Comparison of ENCODE assay signal across 1 cellular context in genomic region chr2:63840081-63840784, GRCh38.
TF ChIP-seq lines count a peak whose summit lies in the region.

No MANE protein-coding gene starts in this region.

TF ChIP-seq in HepG2, 621 proteins besides CTCF, POLR2A, EP300 and RAD21 (continued from another document and continues in another):
- TF ChIP-seq ZNF407 (CRISPR knock-in tag; IDR thresholded peaks at IDR 0.05; ENCODE audit: not compliant biosample characterization) (no peak), ZNF546 (CRISPR knock-in tag; conservative IDR thresholded peaks at IDR 0.05) (0 out of 2 replicates have a peak, but pooled peaks have one; percentile 37), ZNF3 (CRISPR knock-in tag; IDR thresholded peaks at IDR 0.05) (no peak), ZSCAN5A (CRISPR knock-in tag; IDR thresholded peaks at IDR 0.05; ENCODE audit: borderline replicate concordance) (peak; percentile 68; the same call in 1 of the 2 replicates), DMTF1 (CRISPR knock-in tag; IDR thresholded peaks at IDR 0.05) (peak; percentile 91; the same call in 1 of the 2 replicates), CHCHD3 (CRISPR knock-in tag; IDR thresholded peaks at IDR 0.05) (0 out of 2 replicates have a peak, but pooled peaks have one; percentile 50), ZNF503 (CRISPR knock-in tag; IDR thresholded peaks at IDR 0.05) (0 out of 2 replicates have a peak, but pooled peaks have one; percentile 40), YEATS4 (CRISPR knock-in tag; IDR thresholded peaks at IDR 0.05; ENCODE audit: borderline replicate concordance) (no peak), ZNF816 (CRISPR knock-in tag; IDR thresholded peaks at IDR 0.05; ENCODE audit: borderline replicate concordance) (0 out of 2 replicates have a peak, but pooled peaks have one; percentile 10), ARID2 (CRISPR knock-in tag; IDR thresholded peaks at IDR 0.05; ENCODE audit: borderline replicate concordance) (peak; percentile 85; the same call in 1 of the 2 replicates), WIZ (CRISPR knock-in tag; IDR thresholded peaks at IDR 0.05) (no peak), SNAI1 (CRISPR knock-in tag; IDR thresholded peaks at IDR 0.05; ENCODE audit: borderline replicate concordance) (peak; percentile 42; the same call in 1 of the 2 replicates)
- TF ChIP-seq, protein P1, sequence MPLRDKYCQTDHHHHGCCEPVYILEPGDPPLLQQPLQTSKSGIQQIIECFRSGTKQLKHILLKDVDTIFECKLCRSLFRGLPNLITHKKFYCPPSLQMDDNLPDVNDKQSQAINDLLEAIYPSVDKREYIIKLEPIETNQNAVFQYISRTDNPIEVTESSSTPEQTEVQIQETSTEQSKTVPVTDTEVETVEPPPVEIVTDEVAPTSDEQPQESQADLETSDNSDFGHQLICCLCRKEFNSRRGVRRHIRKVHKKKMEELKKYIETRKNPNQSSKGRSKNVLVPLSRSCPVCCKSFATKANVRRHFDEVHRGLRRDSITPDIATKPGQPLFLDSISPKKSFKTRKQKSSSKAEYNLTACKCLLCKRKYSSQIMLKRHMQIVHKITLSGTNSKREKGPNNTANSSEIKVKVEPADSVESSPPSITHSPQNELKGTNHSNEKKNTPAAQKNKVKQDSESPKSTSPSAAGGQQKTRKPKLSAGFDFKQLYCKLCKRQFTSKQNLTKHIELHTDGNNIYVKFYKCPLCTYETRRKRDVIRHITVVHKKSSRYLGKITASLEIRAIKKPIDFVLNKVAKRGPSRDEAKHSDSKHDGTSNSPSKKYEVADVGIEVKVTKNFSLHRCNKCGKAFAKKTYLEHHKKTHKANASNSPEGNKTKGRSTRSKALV (CRISPR knock-in tag; IDR thresholded peaks at IDR 0.05), result no peak; the same call in 1 of the 2 replicates
- TF ChIP-seq, protein P2, sequence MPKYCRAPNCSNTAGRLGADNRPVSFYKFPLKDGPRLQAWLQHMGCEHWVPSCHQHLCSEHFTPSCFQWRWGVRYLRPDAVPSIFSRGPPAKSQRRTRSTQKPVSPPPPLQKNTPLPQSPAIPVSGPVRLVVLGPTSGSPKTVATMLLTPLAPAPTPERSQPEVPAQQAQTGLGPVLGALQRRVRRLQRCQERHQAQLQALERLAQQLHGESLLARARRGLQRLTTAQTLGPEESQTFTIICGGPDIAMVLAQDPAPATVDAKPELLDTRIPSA (CRISPR knock-in tag; IDR thresholded peaks at IDR 0.05; ENCODE audit: borderline replicate concordance), result peak; percentile 20; the same call in 1 of the 2 replicates
- TF ChIP-seq, protein P3, sequence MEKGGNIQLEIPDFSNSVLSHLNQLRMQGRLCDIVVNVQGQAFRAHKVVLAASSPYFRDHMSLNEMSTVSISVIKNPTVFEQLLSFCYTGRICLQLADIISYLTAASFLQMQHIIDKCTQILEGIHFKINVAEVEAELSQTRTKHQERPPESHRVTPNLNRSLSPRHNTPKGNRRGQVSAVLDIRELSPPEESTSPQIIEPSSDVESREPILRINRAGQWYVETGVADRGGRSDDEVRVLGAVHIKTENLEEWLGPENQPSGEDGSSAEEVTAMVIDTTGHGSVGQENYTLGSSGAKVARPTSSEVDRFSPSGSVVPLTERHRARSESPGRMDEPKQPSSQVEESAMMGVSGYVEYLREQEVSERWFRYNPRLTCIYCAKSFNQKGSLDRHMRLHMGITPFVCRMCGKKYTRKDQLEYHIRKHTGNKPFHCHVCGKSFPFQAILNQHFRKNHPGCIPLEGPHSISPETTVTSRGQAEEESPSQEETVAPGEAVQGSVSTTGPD (CRISPR knock-in tag; IDR thresholded peaks at IDR 0.05), result 0 out of 2 replicates have a peak, but pooled peaks have one; percentile 33
- TF ChIP-seq, protein P4, sequence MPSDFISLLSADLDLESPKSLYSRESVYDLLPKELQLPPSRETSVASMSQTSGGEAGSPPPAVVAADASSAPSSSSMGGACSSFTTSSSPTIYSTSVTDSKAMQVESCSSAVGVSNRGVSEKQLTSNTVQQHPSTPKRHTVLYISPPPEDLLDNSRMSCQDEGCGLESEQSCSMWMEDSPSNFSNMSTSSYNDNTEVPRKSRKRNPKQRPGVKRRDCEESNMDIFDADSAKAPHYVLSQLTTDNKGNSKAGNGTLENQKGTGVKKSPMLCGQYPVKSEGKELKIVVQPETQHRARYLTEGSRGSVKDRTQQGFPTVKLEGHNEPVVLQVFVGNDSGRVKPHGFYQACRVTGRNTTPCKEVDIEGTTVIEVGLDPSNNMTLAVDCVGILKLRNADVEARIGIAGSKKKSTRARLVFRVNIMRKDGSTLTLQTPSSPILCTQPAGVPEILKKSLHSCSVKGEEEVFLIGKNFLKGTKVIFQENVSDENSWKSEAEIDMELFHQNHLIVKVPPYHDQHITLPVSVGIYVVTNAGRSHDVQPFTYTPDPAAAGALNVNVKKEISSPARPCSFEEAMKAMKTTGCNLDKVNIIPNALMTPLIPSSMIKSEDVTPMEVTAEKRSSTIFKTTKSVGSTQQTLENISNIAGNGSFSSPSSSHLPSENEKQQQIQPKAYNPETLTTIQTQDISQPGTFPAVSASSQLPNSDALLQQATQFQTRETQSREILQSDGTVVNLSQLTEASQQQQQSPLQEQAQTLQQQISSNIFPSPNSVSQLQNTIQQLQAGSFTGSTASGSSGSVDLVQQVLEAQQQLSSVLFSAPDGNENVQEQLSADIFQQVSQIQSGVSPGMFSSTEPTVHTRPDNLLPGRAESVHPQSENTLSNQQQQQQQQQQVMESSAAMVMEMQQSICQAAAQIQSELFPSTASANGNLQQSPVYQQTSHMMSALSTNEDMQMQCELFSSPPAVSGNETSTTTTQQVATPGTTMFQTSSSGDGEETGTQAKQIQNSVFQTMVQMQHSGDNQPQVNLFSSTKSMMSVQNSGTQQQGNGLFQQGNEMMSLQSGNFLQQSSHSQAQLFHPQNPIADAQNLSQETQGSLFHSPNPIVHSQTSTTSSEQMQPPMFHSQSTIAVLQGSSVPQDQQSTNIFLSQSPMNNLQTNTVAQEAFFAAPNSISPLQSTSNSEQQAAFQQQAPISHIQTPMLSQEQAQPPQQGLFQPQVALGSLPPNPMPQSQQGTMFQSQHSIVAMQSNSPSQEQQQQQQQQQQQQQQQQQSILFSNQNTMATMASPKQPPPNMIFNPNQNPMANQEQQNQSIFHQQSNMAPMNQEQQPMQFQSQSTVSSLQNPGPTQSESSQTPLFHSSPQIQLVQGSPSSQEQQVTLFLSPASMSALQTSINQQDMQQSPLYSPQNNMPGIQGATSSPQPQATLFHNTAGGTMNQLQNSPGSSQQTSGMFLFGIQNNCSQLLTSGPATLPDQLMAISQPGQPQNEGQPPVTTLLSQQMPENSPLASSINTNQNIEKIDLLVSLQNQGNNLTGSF (CRISPR knock-in tag; IDR thresholded peaks at IDR 0.05), result no peak
- TF ChIP-seq, protein P5, sequence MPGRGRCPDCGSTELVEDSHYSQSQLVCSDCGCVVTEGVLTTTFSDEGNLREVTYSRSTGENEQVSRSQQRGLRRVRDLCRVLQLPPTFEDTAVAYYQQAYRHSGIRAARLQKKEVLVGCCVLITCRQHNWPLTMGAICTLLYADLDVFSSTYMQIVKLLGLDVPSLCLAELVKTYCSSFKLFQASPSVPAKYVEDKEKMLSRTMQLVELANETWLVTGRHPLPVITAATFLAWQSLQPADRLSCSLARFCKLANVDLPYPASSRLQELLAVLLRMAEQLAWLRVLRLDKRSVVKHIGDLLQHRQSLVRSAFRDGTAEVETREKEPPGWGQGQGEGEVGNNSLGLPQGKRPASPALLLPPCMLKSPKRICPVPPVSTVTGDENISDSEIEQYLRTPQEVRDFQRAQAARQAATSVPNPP (CRISPR knock-in tag; IDR thresholded peaks at IDR 0.05), result peak; percentile 86; the same call in 1 of the 2 replicates
- TF ChIP-seq, protein P6, sequence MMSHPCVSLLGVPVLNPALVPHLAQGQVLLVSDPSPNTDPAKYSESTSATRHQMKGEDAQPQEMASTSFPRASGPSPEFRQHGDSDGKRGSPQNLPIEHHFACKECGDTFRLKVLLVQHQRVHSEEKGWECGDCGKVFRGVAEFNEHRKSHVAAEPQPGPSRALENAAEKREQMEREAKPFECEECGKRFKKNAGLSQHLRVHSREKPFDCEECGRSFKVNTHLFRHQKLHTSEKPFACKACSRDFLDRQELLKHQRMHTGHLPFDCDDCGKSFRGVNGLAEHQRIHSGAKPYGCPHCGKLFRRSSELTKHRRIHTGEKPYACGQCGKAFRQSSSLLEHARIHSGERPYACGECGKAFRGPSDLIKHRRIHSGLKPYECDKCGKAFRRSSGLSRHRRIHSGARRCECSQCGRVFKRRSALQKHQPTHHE (CRISPR knock-in tag; IDR thresholded peaks at IDR 0.05; ENCODE audit: borderline replicate concordance), result no peak; the same call in 1 of the 2 replicates
